8 cellular contexts compared by ENCODE assay signal in the genomic region with DNA sequence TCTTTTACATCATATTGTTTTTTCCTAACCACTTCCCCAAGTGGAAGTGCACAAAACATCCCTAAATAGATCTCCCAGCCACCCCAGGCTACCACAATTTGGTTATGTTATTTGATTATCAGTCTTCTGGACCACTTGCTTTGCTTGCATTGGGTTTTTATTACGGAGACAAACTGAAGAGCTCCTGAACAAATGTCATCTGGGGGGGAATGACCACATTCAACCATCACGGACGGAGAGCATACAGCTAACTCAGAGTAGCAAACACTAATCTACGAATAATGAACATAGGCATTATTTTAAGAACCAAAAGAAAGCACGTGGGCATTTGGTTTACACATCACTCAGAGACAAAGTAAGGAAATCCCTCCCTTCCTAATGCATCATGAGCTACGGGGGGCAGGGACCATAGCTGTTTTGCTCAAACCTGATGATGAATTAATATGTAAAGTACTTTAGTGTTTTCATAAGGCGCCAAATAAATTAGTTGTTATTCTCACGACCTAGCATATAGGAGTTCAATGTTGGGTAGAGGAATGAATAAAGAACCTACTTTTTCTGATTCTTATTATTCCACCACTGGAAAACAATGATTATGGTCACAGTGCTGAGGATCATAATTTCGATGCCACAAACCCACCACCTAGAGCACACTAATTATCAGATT. TPM values are rescaled to one million over a fixed set of nuclear protein-coding genes. Genes with fewer than 3 reads are reported as not detected.
DNase-seq lines count a peak whose midpoint lies in the region; ATAC-seq and TF ChIP-seq lines count a peak whose summit lies in the region.

No MANE protein-coding gene starts in this region.

- peak overlapping the region; percentile 56; the same call in 1 of the 2 replicates for H3K9ac ChIP-seq in MM.1S (ENCODE audit: low read length)

- ATAC-seq in HG03045 (IDR thresholded peaks at IDR 0.05; ENCODE audit: unreplicated experiment) = no peak

- peaks cover 32% of the 10 kb centered on the region for H3K79me2 ChIP-seq in MM.1S (ENCODE audit: low read length)

- H3K27me3 ChIP-seq in GM06990 (replicated peaks; ENCODE audit: control insufficient read depth, insufficient read depth, low read length) (no peaks in the 10 kb centered on the region), MM.1S (replicated peaks; ENCODE audit: insufficient read depth, low read length) (no peaks in the 10 kb centered on the region)

- H2AFZ ChIP-seq in MM.1S (ENCODE audit: low read length) = peak overlapping the region; percentile 76

- H3K36me3 ChIP-seq in GM06990 (ENCODE audit: control insufficient read depth, insufficient read depth, low read length) (no peaks in the 10 kb centered on the region), MM.1S (replicated peaks; ENCODE audit: insufficient read depth, low read length) (no peaks in the 10 kb centered on the region)

- peaks cover 37% of the 10 kb centered on the region for H3K4me1 ChIP-seq in MM.1S (ENCODE audit: low read length)

- in situ Hi-C loops in astrocyte of the spinal cord (cut with HindIII; ENCODE audit: low sequenced_read_pairs) = no loop called here

- H3K27ac ChIP-seq in MM.1S (ENCODE audit: low read length) (peak overlapping the region; percentile 62; the same call in 1 of the 2 replicates), temporal lobe (ENCODE audit: low read depth, low read length) (peak overlapping the region; percentile 71)

- TF ChIP-seq CTCF in GM06990 (IDR thresholded peaks at IDR 0.05; ENCODE audit: insufficient read depth, low read length, poor library complexity, severe bottlenecking) (no peak), MM.1S (IDR thresholded peaks at IDR 0.05; ENCODE audit: low read length) (no peak), astrocyte of the spinal cord (IDR thresholded peaks at IDR 0.05; ENCODE audit: low read depth, low read length) (no peak)

- no peaks in the 10 kb centered on the region for H3K9me2 ChIP-seq in MM.1S (replicated peaks; ENCODE audit: insufficient read depth, low read length)

- H3K4me3 ChIP-seq in GM06990 (replicated peaks; ENCODE audit: low read depth, low read length) (peak overlapping the region; percentile 79), MM.1S (ENCODE audit: low read length) (peak overlapping the region; percentile 69), astrocyte of the spinal cord (ENCODE audit: low read depth, low read length) (peak overlapping the region; percentile 69)

- H3K9me3 ChIP-seq in MM.1S (replicated peaks; ENCODE audit: insufficient read depth, low read length) = no peaks in the 10 kb centered on the region

- DNase-seq in GM06990 (ENCODE audit: extremely low read depth, insufficient read length) (no peak), MM.1S (peak; percentile 30), astrocyte of the spinal cord (ENCODE audit: low read depth, low spot score) (peak; percentile 74), kidney tubule cell (ENCODE audit: low spot score) (peak; percentile 30), NCI-H2196 (lab: John Stamatoyannopoulos, UW; ENCODE audit: unreplicated experiment) (no peak)
- DNase-seq in NK-92 treated with Interleukin-12 subunit alpha and Interleukin-12 subunit beta, amount 100 ng/mL, for 24 hours (lab: John Stamatoyannopoulos, UW) = no peak

- H3F3A ChIP-seq in MM.1S (ENCODE audit: insufficient read depth, low read length) = peaks cover 17% of the 10 kb centered on the region

- H4K20me1 ChIP-seq in MM.1S (ENCODE audit: insufficient read depth, low read length) = no peaks in the 10 kb centered on the region

- H3K4me2 ChIP-seq in MM.1S (ENCODE audit: low read depth, low read length) = peak overlapping the region; percentile 76

RNA-seq across cellular contexts. Expression of a gene that starts 11.6 kb away (rescaled TPM):
- total RNA-seq in temporal lobe = 0.74 TPM

RNA-seq across cellular contexts. Expression of a gene that starts 18.2 kb away (rescaled TPM):
- 45.7 TPM for total RNA-seq in temporal lobe

Comparison
In these comparisons a context has a peak if more than half of its experiments do, and no peak if none do; other contexts are left out.
1. DNase-seq: peak in MM.1S (single experiment), astrocyte of the spinal cord (single experiment) and kidney tubule cell (single experiment); none in GM06990 (single experiment), NK-92 treated with Interleukin-12 subunit alpha and Interleukin-12 subunit beta, amount 100 ng/mL, for 24 hours (single experiment) and NCI-H2196 (single experiment).
2. Peak in every context shown above with its lines, with median percentiles within 50 percentile points of each other: H3K4me3 ChIP-seq.